In genomic region chr2:160224060-160224459, GRCh38 we compare ENCODE assay signal across 9 cellular contexts. TPM values are rescaled to one million over a fixed set of nuclear protein-coding genes. Genes with fewer than 3 reads are reported as not detected.
DNase-seq lines count a peak whose midpoint lies in the region; ATAC-seq and TF ChIP-seq lines count a peak whose summit lies in the region.
"Had no signal": no experiment of that assay in that cellular context is flagged by ENCODE, and none has a peak within 500 bp of the region (broad histone marks: within the 10 kb centered on the region; RNA-seq: fewer than 3 reads in every experiment).

No MANE protein-coding gene starts in this region.

- no peak overlapping the region for H3K27ac ChIP-seq in SK-N-MC
- H3K27ac ChIP-seq in tibial artery = no peak overlapping the region
- H3K27ac ChIP-seq: HL-60 had no signal

- TF ChIP-seq CTCF in AG04449 (IDR thresholded peaks at IDR 0.05; ENCODE audit: insufficient read depth, low read length, missing control alignments) (no peak), tibial artery (IDR thresholded peaks at IDR 0.05) (no peak)

- H3K36me3 ChIP-seq in SK-N-MC (ENCODE audit: insufficient read depth, low read length) (no peaks in the 10 kb centered on the region), tibial artery (no peaks in the 10 kb centered on the region)

- ATAC-seq in GM18861 (IDR thresholded peaks at IDR 0.05; ENCODE audit: unreplicated experiment) = peak; percentile 97
- ATAC-seq in HG02943 (IDR thresholded peaks at IDR 0.05; ENCODE audit: low read depth, unreplicated experiment) = peak; percentile 89
- peak; percentile 58 for ATAC-seq in esophagus mucosa
- ATAC-seq in stimulated activated naive CD8-positive, alpha-beta T cell treated with anti-CD3 and anti-CD28 coated beads, Interleukin-15, Interleukin-2, amounts not matched to agents 100 U/mL and 50 U/mL, for 24 hours = peak; percentile 81

- intact Hi-C loops in tibial artery (cut with DNase I; ENCODE audit: low total_unique reads) = no loop called here

- CTCF ChIA-PET in AG04449 (lab: Yijun Ruan, JAX) = interaction anchor here (1.6 to 4.0 kb wide), 3 partner anchors 9 to 114 kb away, joined by 4 to 26 read pairs (median 8); no protein-coding TSS in a partner anchor

- H3K27me3 ChIP-seq in tibial artery = no peaks in the 10 kb centered on the region

- H3K4me3 ChIP-seq in AG04449 (ENCODE audit: low read depth, low read length) = peak overlapping the region; percentile 4; the same call in 1 of the 2 replicates
- H3K4me3 ChIP-seq in SK-N-MC = peak overlapping the region; percentile 9; the same call in 1 of the 2 replicates
- H3K4me3 ChIP-seq in tibial artery = no peak overlapping the region

- peak; percentile 88 for DNase-seq in AG04449 (ENCODE audit: low read depth, low spot score)
- DNase-seq in SK-N-MC (ENCODE audit: low read depth, low spot score) = no peak
- peak; percentile 15 for DNase-seq in stimulated activated naive CD8-positive, alpha-beta T cell treated with anti-CD3 and anti-CD28 coated beads, Interleukin-15, Interleukin-2, amounts not matched to agents 100 U/mL and 50 U/mL, for 24 hours
- DNase-seq in NCI-H1417 treated with DMSO at 0.1 percent for 48 hours (lab: John Stamatoyannopoulos, UW) = no peak
- no peak for DNase-seq in tibial artery

- POLR2A ChIA-PET in AG04449 (lab: Yijun Ruan, JAX) = interaction anchor here (0.9 to 2.1 kb wide), 3 partner anchors 10 to 46 kb away, joined by 3 to 7 read pairs (median 4); no protein-coding TSS in a partner anchor

- H3K9me3 ChIP-seq in SK-N-MC (ENCODE audit: low read depth, low read length) (no peaks in the 10 kb centered on the region), tibial artery (no peaks in the 10 kb centered on the region)

- peaks cover 0 to 47% (median 23%) of the 10 kb centered on the region in 4 donors for H3K4me1 ChIP-seq in tibial artery

- no peak overlapping the region for H3K9ac ChIP-seq in SK-N-MC (ENCODE audit: insufficient read length)

RNA-seq across cellular contexts. Expression of gene ITGB6, which starts 24.0 kb away (rescaled TPM):
- 24.2 TPM for total RNA-seq in esophagus mucosa

Comparison
In these comparisons a context has a peak if more than half of its experiments do, and no peak if none do; other contexts are left out.
1. DNase-seq: peak in AG04449 (single experiment) and stimulated activated naive CD8-positive, alpha-beta T cell treated with anti-CD3 and anti-CD28 coated beads, Interleukin-15, Interleukin-2, amounts not matched to agents 100 U/mL and 50 U/mL, for 24 hours (single experiment); none in SK-N-MC (single experiment), NCI-H1417 treated with DMSO at 0.1 percent for 48 hours (single experiment) and tibial artery (0 of 2).
2. H3K4me3 ChIP-seq: peak in AG04449 (single experiment) and SK-N-MC (single experiment); none in tibial artery (0 of 2).
3. Peak in every context shown above with its lines, with median percentiles within 50 percentile points of each other: ATAC-seq.